Comparison of ENCODE assay signal across 19 cellular contexts in the genomic region with DNA sequence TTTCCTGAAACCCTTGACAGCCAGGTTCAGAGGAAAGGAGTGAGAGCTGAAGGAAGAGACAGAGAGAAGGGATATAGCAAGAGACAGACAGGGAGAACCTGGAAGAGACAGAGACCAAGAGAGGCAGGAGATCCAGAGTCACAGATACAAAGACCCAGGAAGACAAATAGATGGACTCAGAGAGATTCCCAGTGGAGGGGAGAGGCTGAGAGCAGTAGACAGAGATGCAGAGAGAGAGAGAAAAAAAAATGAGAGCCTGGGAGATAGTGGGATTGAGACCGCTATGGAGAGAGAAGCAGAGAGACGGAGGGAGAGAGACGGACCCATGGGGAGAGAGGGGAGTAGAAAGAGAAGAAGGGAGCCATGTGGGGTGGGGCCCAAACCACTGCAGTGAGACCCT. TPM values are rescaled to one million over a fixed set of nuclear protein-coding genes. Genes with fewer than 3 reads are reported as not detected.
DNase-seq lines count a peak whose midpoint lies in the region; ATAC-seq and TF ChIP-seq lines count a peak whose summit lies in the region.
"Had no signal": no experiment of that assay in that cellular context is flagged by ENCODE, and none has a peak within 500 bp of the region (broad histone marks: within the 10 kb centered on the region; RNA-seq: fewer than 3 reads in every experiment).

No MANE protein-coding gene starts in this region.

- no peak for ATAC-seq in effector memory CD8-positive, alpha-beta T cell (replicated peaks)
- ATAC-seq in HG02885 (IDR thresholded peaks at IDR 0.05; ENCODE audit: poor library complexity, unreplicated experiment): no peak
- ATAC-seq: body of pancreas had no signal

- no peaks in the 10 kb centered on the region for H3K27me3 Mint-ChIP-seq in CD4-positive, alpha-beta memory T cell
- H3K27me3 Mint-ChIP-seq in H9 (ENCODE audit: low read depth) (peaks cover 43% of the 10 kb centered on the region), neural progenitor cell (ENCODE audit: insufficient read depth, low read depth) (peaks cover 31% of the 10 kb centered on the region)
- peaks cover 0 to 6% of the 10 kb centered on the region in 2 donors for H3K27me3 Mint-ChIP-seq in effector memory CD8-positive, alpha-beta T cell

- H3K56ac ChIP-seq in H9 (ENCODE audit: insufficient read length, low read depth, low read length): no peak overlapping the region

- no peak overlapping the region for H3K4me3 ChIP-seq in CD4-positive, alpha-beta memory T cell (ENCODE audit: low read length in 2 of 2)
- H3K4me3 ChIP-seq in neural progenitor cell: peak overlapping the region; percentile 59
- H3K4me3 ChIP-seq: body of pancreas had no signal

- no peak overlapping the region for H2AFZ ChIP-seq in H9 (ENCODE audit: low read length)
- H2AFZ ChIP-seq in neural progenitor cell (replicated peaks): no peak overlapping the region

- H4K20me1 ChIP-seq in H9 (ENCODE audit: control insufficient read depth, insufficient read depth, insufficient read length) (no peaks in the 10 kb centered on the region), neural progenitor cell (ENCODE audit: low read depth) (peaks cover 3% of the 10 kb centered on the region)

- intact Hi-C loops in CD4-positive, alpha-beta memory T cell (cut with micrococcal nuclease): loop anchor here (2.0 to 10.0 kb wide), 2 partner anchors 125 to 201 kb away; partner anchors contain the start of genes FFAR1 and USF2

- H2BK12ac ChIP-seq in H9 (ENCODE audit: insufficient read length, low read depth, low read length): no peak overlapping the region

- H3K14ac ChIP-seq in H9 (ENCODE audit: insufficient read depth, low read length): no peak overlapping the region

- H3K27me3 ChIP-seq in CD4-positive, alpha-beta memory T cell (ENCODE audit: insufficient read depth, low read length): no peaks in the 10 kb centered on the region
- no peaks in the 10 kb centered on the region; the same call in 1 of the 2 replicates for H3K27me3 ChIP-seq in H9 (ENCODE audit: insufficient read depth, low read length)
- H3K27me3 ChIP-seq in neural progenitor cell: peaks cover 58% of the 10 kb centered on the region
- H3K27me3 ChIP-seq: body of pancreas, tibial nerve had no signal

- H2BK15ac ChIP-seq in H9 (ENCODE audit: low read depth, low read length): no peak overlapping the region

- peak overlapping the region; percentile 75 to 89 (median 82) for H3K27ac Mint-ChIP-seq in CD4-positive, alpha-beta memory T cell
- no peak overlapping the region for H3K27ac Mint-ChIP-seq in H9
- H3K27ac Mint-ChIP-seq in effector memory CD8-positive, alpha-beta T cell: peak overlapping the region in 1 of 2 donors; percentile 64
- H3K27ac Mint-ChIP-seq in neural progenitor cell: no peak overlapping the region

- peaks cover 46% of the 10 kb centered on the region for H3K4me1 ChIP-seq in CD4-positive, alpha-beta memory T cell (ENCODE audit: insufficient read depth, low read length)
- H3K4me1 ChIP-seq in H9 (ENCODE audit: insufficient read depth, low read length): peaks cover 2% of the 10 kb centered on the region; the same call in 1 of the 2 replicates
- H3K4me1 ChIP-seq in neural progenitor cell: peaks cover 31% of the 10 kb centered on the region

- no peak overlapping the region for H3K9ac ChIP-seq in H9 (ENCODE audit: extremely low read depth, insufficient read length, low read length)
- no peak overlapping the region for H3K9ac ChIP-seq in neural progenitor cell

- no peak overlapping the region for H2BK20ac ChIP-seq in H9 (ENCODE audit: low read depth, low read length, poor library complexity, severe bottlenecking)

- H3K36me3 ChIP-seq in CD4-positive, alpha-beta memory T cell (ENCODE audit: insufficient read depth, low read length): no peaks in the 10 kb centered on the region
- no peaks in the 10 kb centered on the region for H3K36me3 ChIP-seq in neural progenitor cell
- H3K36me3 ChIP-seq: spleen, tibial nerve had no signal

- no peaks in the 10 kb centered on the region for H3K9me3 Mint-ChIP-seq in CD4-positive, alpha-beta memory T cell
- no peaks in the 10 kb centered on the region for H3K9me3 Mint-ChIP-seq in H9
- no peaks in the 10 kb centered on the region for H3K9me3 Mint-ChIP-seq in effector memory CD8-positive, alpha-beta T cell
- H3K9me3 Mint-ChIP-seq in neural progenitor cell: no peaks in the 10 kb centered on the region

- TF ChIP-seq CTCF in H9 (conservative IDR thresholded peaks at IDR 0.05) (no peak), neural progenitor cell (IDR thresholded peaks at IDR 0.05) (no peak)

- H3T11ph ChIP-seq in H9 (ENCODE audit: low read length): no peak overlapping the region

- WGBS in H9 (ENCODE audit: extremely low coverage, insufficient read length, low lambda C conversion rate): no CpG with 5 or more reads among the region's 3 CpGs

- DNase-seq in CD4-positive, alpha-beta memory T cell: no peak
- DNase-seq in H9 (no peak), neural progenitor cell (ENCODE audit: low spot score) (no peak), AG08395 (ENCODE audit: low spot score) (no peak), hypothalamus (lab: John Stamatoyannopoulos, UW) (no peak)
- no peak for DNase-seq in effector memory CD8-positive, alpha-beta T cell
- DNase-seq: body of pancreas, DND-41, foreskin melanocyte, NCI-H1436, RPMI8226, spleen, SW 1271 had no signal

- no peaks in the 10 kb centered on the region for H3K9me3 ChIP-seq in CD4-positive, alpha-beta memory T cell (ENCODE audit: control insufficient read depth in 1 of 2, low read length in 2 of 2)
- H3K9me3 ChIP-seq in H9 (ENCODE audit: control insufficient read depth, low read depth, low read length) (no peaks in the 10 kb centered on the region), neural progenitor cell (ENCODE audit: low read depth) (no peaks in the 10 kb centered on the region)
- H3K9me3 ChIP-seq: body of pancreas, spleen, tibial nerve had no signal

- H3K18ac ChIP-seq in H9 (ENCODE audit: insufficient read length, low read depth, low read length): no peak overlapping the region

- H4K5ac ChIP-seq in H9 (ENCODE audit: insufficient read length, low read depth, low read length): no peak overlapping the region

- no peak overlapping the region for H2BK120ac ChIP-seq in H9 (ENCODE audit: low read depth, low read length, poor library complexity, severe bottlenecking)

- CTCF ChIA-PET in CD4-positive, alpha-beta memory T cell (lab: Charles Lee; ENCODE audit: partially characterized antibody): interaction anchor here (0.8 to 5.6 kb wide), 6 partner anchors 9 to 351 kb away, joined by 3 to 90 read pairs (median 5); partner anchors contain the start of gene FXYD5

- no peak overlapping the region for H2BK5ac ChIP-seq in H9 (ENCODE audit: insufficient read length, low read length)

- peak overlapping the region; percentile 32 to 77 (median 68) for H3K4me3 Mint-ChIP-seq in CD4-positive, alpha-beta memory T cell
- H3K4me3 Mint-ChIP-seq in H9 (peak overlapping the region; percentile 61 to 62), neural progenitor cell (peak overlapping the region; percentile 1)
- H3K4me3 Mint-ChIP-seq in effector memory CD8-positive, alpha-beta T cell: peak overlapping the region; percentile 82 to 85

- H3K79me1 ChIP-seq in H9 (ENCODE audit: insufficient read depth, low read depth, low read length, poor library complexity, severe bottlenecking): no peaks in the 10 kb centered on the region

- no peak overlapping the region for H3K27ac ChIP-seq in CD4-positive, alpha-beta memory T cell (ENCODE audit: low read depth, low read length)
- no peak overlapping the region for H3K27ac ChIP-seq in H9 (ENCODE audit: insufficient read length, low read depth, low read length)
- H3K27ac ChIP-seq in neural progenitor cell: no peak overlapping the region
- H3K27ac ChIP-seq: body of pancreas had no signal

- H3K23me2 ChIP-seq in H9 (ENCODE audit: insufficient read length, low read depth, low read length, poor library complexity, severe bottlenecking): peaks cover 24% of the 10 kb centered on the region

- H4K8ac ChIP-seq in H9 (replicated peaks; ENCODE audit: insufficient read length, low read depth, low read length): no peak overlapping the region

- H3K4ac ChIP-seq in H9 (ENCODE audit: low read depth, low read length): no peak overlapping the region

- H3K36me3 Mint-ChIP-seq in CD4-positive, alpha-beta memory T cell: peaks cover 0 to 2% of the 10 kb centered on the region in 2 donors
- H3K36me3 Mint-ChIP-seq in H9 (ENCODE audit: insufficient read depth in 1 of 3, low read depth in 3 of 3): peaks cover 5 to 10% (median 5%) of the 10 kb centered on the region in 3 experiments; a peak in 5 of 7 replicates
- no peaks in the 10 kb centered on the region for H3K36me3 Mint-ChIP-seq in effector memory CD8-positive, alpha-beta T cell (ENCODE audit: insufficient read depth)
- H3K36me3 Mint-ChIP-seq in neural progenitor cell: no peaks in the 10 kb centered on the region

- POLR2A ChIA-PET in CD4-positive, alpha-beta memory T cell (lab: Charles Lee; ENCODE audit: partially characterized antibody): interaction anchor here (2.1 to 6.8 kb wide), 6 partner anchors 11 to 97 kb away, joined by 8 to 112 read pairs (median 30); partner anchors contain the start of gene FXYD5

- H3K23ac ChIP-seq in H9 (ENCODE audit: insufficient read length, low read depth, low read length): no peak overlapping the region

- H3K4me2 ChIP-seq in H9 (ENCODE audit: insufficient read depth, insufficient read length, low read length) (peak overlapping the region; percentile 49), neural progenitor cell (peak overlapping the region; percentile 93)

- H3K4me1 Mint-ChIP-seq in CD4-positive, alpha-beta memory T cell: peaks cover 28 to 54% (median 40%) of the 10 kb centered on the region in 4 donors
- H3K4me1 Mint-ChIP-seq in H9 (peaks cover 39 to 49% of the 10 kb centered on the region in 2 experiments), neural progenitor cell (peaks cover 43% of the 10 kb centered on the region)
- peaks cover 28 to 34% of the 10 kb centered on the region in 2 donors for H3K4me1 Mint-ChIP-seq in effector memory CD8-positive, alpha-beta T cell (ENCODE audit: low read depth in 2 of 2)

- no peaks in the 10 kb centered on the region for H3K79me2 ChIP-seq in H9 (ENCODE audit: insufficient read depth, low read length)
- no peaks in the 10 kb centered on the region for H3K79me2 ChIP-seq in neural progenitor cell (ENCODE audit: low read depth)

- H2AK5ac ChIP-seq in H9 (ENCODE audit: insufficient read length, low read length): no peak overlapping the region

- H3F3A ChIP-seq in neural progenitor cell (ENCODE audit: low read depth): peaks cover 39% of the 10 kb centered on the region

- no peak overlapping the region for H4K91ac ChIP-seq in H9 (ENCODE audit: insufficient read length, low read depth, low read length)

RNA-seq across cellular contexts. Expression of gene FXYD7, which starts 0.8 kb away (rescaled TPM):
- total RNA-seq in CD4-positive, alpha-beta memory T cell: 10 to 100 TPM in 1 of 2 experiments, 1 to 10 TPM in 1; 9.6 to 10.1 TPM
- polyA plus RNA-seq in CD4-positive, alpha-beta memory T cell: 10 to 100 TPM in 1 of 2 donors, 1 to 10 TPM in 1; 5.5 to 11.1 TPM
- 8.2 and 9.0 TPM in 2 replicates for total RNA-seq in H9 (2021)
- 0.13 and 0.56 TPM in 2 replicates for total RNA-seq in neural progenitor cell (ENCODE audit: low replicate concordance)
- total RNA-seq: activated CD8-positive, alpha-beta memory T cell treated with anti-CD3 and anti-CD28 coated beads for 36 hours had no signal

RNA-seq across cellular contexts. Expression of gene FXYD1, which starts 5.2 kb away (rescaled TPM):
- 1 to 10 TPM; 3.6 to 4.4 TPM for total RNA-seq in CD4-positive, alpha-beta memory T cell
- polyA plus RNA-seq in CD4-positive, alpha-beta memory T cell: 1 to 10 TPM in 1 of 2 donors, under 1 TPM in 1; 0.58 to 3.2 TPM
- total RNA-seq in H9 (2021): 6.8 and 7.7 TPM in 2 replicates
- 0.46 TPM in 1 of 2 replicates, not detected in the other for total RNA-seq in neural progenitor cell (ENCODE audit: low replicate concordance)
- total RNA-seq: activated CD8-positive, alpha-beta memory T cell treated with anti-CD3 and anti-CD28 coated beads for 36 hours had no signal

RNA-seq across cellular contexts. Expression of gene LGI4, which starts 9.0 kb away (rescaled TPM):
- under 1 TPM; 0.72 to 0.81 TPM for total RNA-seq in CD4-positive, alpha-beta memory T cell
- not detected for polyA plus RNA-seq in CD4-positive, alpha-beta memory T cell
- 2.6 and 3.2 TPM in 2 replicates for total RNA-seq in H9 (2021)
- 0.81 TPM in 1 of 2 replicates, not detected in the other for total RNA-seq in neural progenitor cell (ENCODE audit: low replicate concordance)
- total RNA-seq: activated CD8-positive, alpha-beta memory T cell treated with anti-CD3 and anti-CD28 coated beads for 36 hours had no signal

RNA-seq across cellular contexts. Expression of gene FXYD5, which starts 10.7 kb away (rescaled TPM):
- total RNA-seq in CD4-positive, alpha-beta memory T cell: 100 to 1,000 TPM; 473 to 484 TPM
- 100 to 1,000 TPM; 452 to 833 TPM for polyA plus RNA-seq in CD4-positive, alpha-beta memory T cell
- total RNA-seq in H9 (2021) (83.7 and 100 TPM in 2 replicates), neural progenitor cell (ENCODE audit: low replicate concordance) (7.8 and 11.6 TPM in 2 replicates)

RNA-seq across cellular contexts. Expression of gene FXYD3, which starts 28.2 kb away (rescaled TPM):
- not detected for total RNA-seq in CD4-positive, alpha-beta memory T cell
- polyA plus RNA-seq in CD4-positive, alpha-beta memory T cell: not detected
- 1.5 TPM in 2 replicates for total RNA-seq in H9 (2021)
- not detected in 2 replicates for total RNA-seq in neural progenitor cell (ENCODE audit: low replicate concordance)
- total RNA-seq: activated CD8-positive, alpha-beta memory T cell treated with anti-CD3 and anti-CD28 coated beads for 36 hours; liver; posterior vena cava; spleen had no signal
- polyA plus RNA-seq: BJ had no signal

Comparison
In these comparisons a context has a peak if more than half of its experiments do, and no peak if none do; other contexts are left out.
1. H3K27ac Mint-ChIP-seq: peak in CD4-positive, alpha-beta memory T cell (7 of 7); none in H9 (0 of 3) and neural progenitor cell (single experiment).
2. H3K4me3 Mint-ChIP-seq: peak in every context shown above with its lines; median percentile 84 in effector memory CD8-positive, alpha-beta T cell; 68 in CD4-positive, alpha-beta memory T cell; 62 in H9; 1 in neural progenitor cell.